ENCODE assay signal across 9 cellular contexts in genomic region chr9:121169094-121169601, GRCh38. TPM values are rescaled to one million over a fixed set of nuclear protein-coding genes. Genes with fewer than 3 reads are reported as not detected.
DNase-seq lines count a peak whose midpoint lies in the region; ATAC-seq and TF ChIP-seq lines count a peak whose summit lies in the region.
"Had no signal": no experiment of that assay in that cellular context is flagged by ENCODE, and none has a peak within 500 bp of the region (broad histone marks: within the 10 kb centered on the region; RNA-seq: fewer than 3 reads in every experiment).

No MANE protein-coding gene starts in this region.

- H3K4me3 ChIP-seq in heart left ventricle: peak overlapping the region in 2 of 12 donors; percentile 0 to 23
- no peak overlapping the region for H3K4me3 ChIP-seq in upper lobe of right lung

- CTCF ChIA-PET in WTC11 (lab: Charles Lee): interaction anchor here (0.5 to 1.4 kb wide), 10 partner anchors 11 to 544 kb away, joined by 3 to 5 read pairs (median 4); no protein-coding TSS in a partner anchor

- H3K4me1 ChIP-seq in heart left ventricle (peaks cover 0 to 8% (median 0%) of the 10 kb centered on the region in 12 donors), upper lobe of right lung (peaks cover 13% of the 10 kb centered on the region)

- TF ChIP-seq CTCF in WTC11 (IDR thresholded peaks at IDR 0.05) (no peak; the same call in 1 of the 2 replicates), heart left ventricle (IDR thresholded peaks at IDR 0.05) (peak in 10 of 12 donors; percentile 13 to 53 (median 28)), upper lobe of right lung (IDR thresholded peaks at IDR 0.05) (peak; percentile 56)

- no peak overlapping the region for H3K27ac Mint-ChIP-seq in WTC11
- H3K27ac Mint-ChIP-seq: T-helper 1 cell treated with Interleukin-12 subunit alpha and Interleukin-12 subunit beta and Interleukin-4 antibody, amounts not matched to agents 30 μg/mL and 1 μg/mL, for 36 hours had no signal

- no peaks in the 10 kb centered on the region for H3K9me3 Mint-ChIP-seq in WTC11
- H3K9me3 Mint-ChIP-seq: T-helper 1 cell treated with Interleukin-12 subunit alpha and Interleukin-12 subunit beta and Interleukin-4 antibody, amounts not matched to agents 30 μg/mL and 1 μg/mL, for 36 hours had no signal

- intact Hi-C loops in Right ventricle myocardium inferior (cut with DNase I): no loop called here
- intact Hi-C loops in cardiac septum (cut with DNase I): no loop called here
- intact Hi-C loops in heart left ventricle (cut with DNase I): no loop called here
- intact Hi-C loops in upper lobe of right lung (cut with DNase I): no loop called here

- H3K36me3 Mint-ChIP-seq in WTC11: peaks cover 10% of the 10 kb centered on the region

- POLR2A ChIA-PET in WTC11 (lab: Charles Lee): interaction anchor here (1.0 kb wide), 1 partner anchor 23 kb away, joined by 3 read pairs; no protein-coding TSS in a partner anchor

- peaks cover 4% of the 10 kb centered on the region; the same call in 1 of the 2 replicates for H3K4me1 Mint-ChIP-seq in WTC11

- H3K27ac ChIP-seq in heart left ventricle: no peak overlapping the region
- peak overlapping the region; percentile 37 for H3K27ac ChIP-seq in upper lobe of right lung

- no peaks in the 10 kb centered on the region for H3K27me3 Mint-ChIP-seq in WTC11 (ENCODE audit: low read depth)

- ATAC-seq in Right ventricle myocardium inferior (peak; percentile 68), WTC11 (peak; percentile 50), heart left ventricle (peak in 3 of 4 donors; percentile 32 to 59 (median 51)), upper lobe of right lung (peak; percentile 83), HG02938 (IDR thresholded peaks at IDR 0.05; ENCODE audit: unreplicated experiment) (no peak)

- no peak for DNase-seq in Right ventricle myocardium inferior (ENCODE audit: missing footprints)
- DNase-seq in cardiac septum (ENCODE audit: low spot score): no peak
- DNase-seq in WTC11 (ENCODE audit: low spot score): no peak
- no peak for DNase-seq in heart left ventricle
- DNase-seq in upper lobe of right lung: no peak
- no peak for DNase-seq in NCI-H1694 (lab: John Stamatoyannopoulos, UW)
- DNase-seq in activated CD4-positive, CD25-positive, alpha-beta regulatory T cell treated with anti-CD3 and anti-CD28 coated beads, Interleukin-2, amount 50 U/mL, for 72 hours: no peak

- H3K9me3 ChIP-seq in heart left ventricle (no peaks in the 10 kb centered on the region), upper lobe of right lung (no peaks in the 10 kb centered on the region)

- TF ChIP-seq POLR2A in heart left ventricle (IDR thresholded peaks at IDR 0.05): no peak

- 61 to 83% (median 68%) methylated on average over 3 of the region's 3 CpGs for WGBS in heart left ventricle, 4 donors

- H3K36me3 ChIP-seq in heart left ventricle (peaks cover 0 to 99% (median 89%) of the 10 kb centered on the region in 9 donors), upper lobe of right lung (peaks cover 72% of the 10 kb centered on the region)

- no peaks in the 10 kb centered on the region for H3K27me3 ChIP-seq in heart left ventricle
- no peaks in the 10 kb centered on the region for H3K27me3 ChIP-seq in upper lobe of right lung

- H3K4me3 Mint-ChIP-seq in WTC11: no peak overlapping the region
- H3K4me3 Mint-ChIP-seq: T-helper 1 cell treated with Interleukin-12 subunit alpha and Interleukin-12 subunit beta and Interleukin-4 antibody, amounts not matched to agents 30 μg/mL and 1 μg/mL, for 36 hours had no signal

TF ChIP-seq in WTC11, 78 proteins besides CTCF, POLR2A, EP300 and RAD21 (continues in another document):
- TF ChIP-seq TEAD4 (CRISPR knock-in tag; IDR thresholded peaks at IDR 0.05) (no peak), ZBTB21 (CRISPR knock-in tag; IDR thresholded peaks at IDR 0.05; ENCODE audit: borderline replicate concordance) (no peak), ZNF512 (CRISPR knock-in tag; IDR thresholded peaks at IDR 0.05; ENCODE audit: borderline replicate concordance) (no peak), RORB (CRISPR knock-in tag; IDR thresholded peaks at IDR 0.05) (no peak), IRF1 (CRISPR knock-in tag; IDR thresholded peaks at IDR 0.05) (no peak), PRDM15 (CRISPR knock-in tag; IDR thresholded peaks at IDR 0.05) (no peak), ZNF671 (CRISPR knock-in tag; IDR thresholded peaks at IDR 0.05) (no peak), MXD4 (CRISPR knock-in tag; IDR thresholded peaks at IDR 0.05; ENCODE audit: borderline replicate concordance) (no peak), ZNF232 (CRISPR knock-in tag; IDR thresholded peaks at IDR 0.05) (no peak)
- TF ChIP-seq, protein P1, sequence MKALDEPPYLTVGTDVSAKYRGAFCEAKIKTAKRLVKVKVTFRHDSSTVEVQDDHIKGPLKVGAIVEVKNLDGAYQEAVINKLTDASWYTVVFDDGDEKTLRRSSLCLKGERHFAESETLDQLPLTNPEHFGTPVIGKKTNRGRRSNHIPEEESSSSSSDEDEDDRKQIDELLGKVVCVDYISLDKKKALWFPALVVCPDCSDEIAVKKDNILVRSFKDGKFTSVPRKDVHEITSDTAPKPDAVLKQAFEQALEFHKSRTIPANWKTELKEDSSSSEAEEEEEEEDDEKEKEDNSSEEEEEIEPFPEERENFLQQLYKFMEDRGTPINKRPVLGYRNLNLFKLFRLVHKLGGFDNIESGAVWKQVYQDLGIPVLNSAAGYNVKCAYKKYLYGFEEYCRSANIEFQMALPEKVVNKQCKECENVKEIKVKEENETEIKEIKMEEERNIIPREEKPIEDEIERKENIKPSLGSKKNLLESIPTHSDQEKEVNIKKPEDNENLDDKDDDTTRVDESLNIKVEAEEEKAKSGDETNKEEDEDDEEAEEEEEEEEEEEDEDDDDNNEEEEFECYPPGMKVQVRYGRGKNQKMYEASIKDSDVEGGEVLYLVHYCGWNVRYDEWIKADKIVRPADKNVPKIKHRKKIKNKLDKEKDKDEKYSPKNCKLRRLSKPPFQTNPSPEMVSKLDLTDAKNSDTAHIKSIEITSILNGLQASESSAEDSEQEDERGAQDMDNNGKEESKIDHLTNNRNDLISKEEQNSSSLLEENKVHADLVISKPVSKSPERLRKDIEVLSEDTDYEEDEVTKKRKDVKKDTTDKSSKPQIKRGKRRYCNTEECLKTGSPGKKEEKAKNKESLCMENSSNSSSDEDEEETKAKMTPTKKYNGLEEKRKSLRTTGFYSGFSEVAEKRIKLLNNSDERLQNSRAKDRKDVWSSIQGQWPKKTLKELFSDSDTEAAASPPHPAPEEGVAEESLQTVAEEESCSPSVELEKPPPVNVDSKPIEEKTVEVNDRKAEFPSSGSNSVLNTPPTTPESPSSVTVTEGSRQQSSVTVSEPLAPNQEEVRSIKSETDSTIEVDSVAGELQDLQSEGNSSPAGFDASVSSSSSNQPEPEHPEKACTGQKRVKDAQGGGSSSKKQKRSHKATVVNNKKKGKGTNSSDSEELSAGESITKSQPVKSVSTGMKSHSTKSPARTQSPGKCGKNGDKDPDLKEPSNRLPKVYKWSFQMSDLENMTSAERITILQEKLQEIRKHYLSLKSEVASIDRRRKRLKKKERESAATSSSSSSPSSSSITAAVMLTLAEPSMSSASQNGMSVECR (CRISPR knock-in tag; IDR thresholded peaks at IDR 0.05; ENCODE audit: borderline replicate concordance): no peak

RNA-seq across cellular contexts. Expression of gene RAB14, which starts 32.5 kb away (rescaled TPM):
- total RNA-seq in Right ventricle myocardium inferior (52.6 TPM), cardiac septum (49.9 TPM), WTC11 (2021) (32.3 to 36.0 TPM (median 34.0 TPM) in 3 replicates), heart left ventricle (10 to 100 TPM; 23.9 to 66.9 (median 51.7) TPM), upper lobe of right lung (104 TPM)
- polyA plus RNA-seq in heart left ventricle: 10 to 100 TPM; 15.8 to 37.0 TPM
